9 cellular contexts compared by ENCODE assay signal in genomic region chr2:176852667-176853066, GRCh38.
DNase-seq lines count a peak whose midpoint lies in the region; ATAC-seq and TF ChIP-seq lines count a peak whose summit lies in the region.
"Had no signal": no experiment of that assay in that cellular context is flagged by ENCODE, and none has a peak within 500 bp of the region (broad histone marks: within the 10 kb centered on the region; RNA-seq: fewer than 3 reads in every experiment).

No MANE protein-coding gene starts in this region.

- no peak overlapping the region for H3K4me3 ChIP-seq in BE2C (ENCODE audit: low read depth, low read length)

- no peak for TF ChIP-seq CTCF in BE2C (IDR thresholded peaks at IDR 0.05; ENCODE audit: low read depth, low read length)

- peaks cover 12% of the 10 kb centered on the region for H3K4me1 ChIP-seq in BE2C

- ATAC-seq in GM19351 (IDR thresholded peaks at IDR 0.05; ENCODE audit: unreplicated experiment) (peak; percentile 84), GM19463 (IDR thresholded peaks at IDR 0.05; ENCODE audit: unreplicated experiment) (no peak)

- no peaks in the 10 kb centered on the region for H3K36me3 ChIP-seq in BE2C

- H3K27me3 ChIP-seq in BE2C, result no peaks in the 10 kb centered on the region

- no peaks in the 10 kb centered on the region for H3K9me3 ChIP-seq in BE2C

- DNase-seq in DMS153 (lab: John Stamatoyannopoulos, UW) (peak; percentile 48), NCI-H345 treated with DMSO at 0.1 percent for 48 hours (lab: John Stamatoyannopoulos, UW; ENCODE audit: unreplicated experiment) (peak; percentile 87), iPS DF 19.7 (ENCODE audit: low read depth, low spot score) (peak; percentile 3), superior temporal gyrus (ENCODE audit: extremely low spot score) (no peak), BE2C (no peak), midbrain (lab: John Stamatoyannopoulos, UW) (no peak)
- DNase-seq: glutamatergic neuron had no signal

Comparison
In these comparisons a context has a peak if more than half of its experiments do, and no peak if none do; other contexts are left out.
1. DNase-seq: peak in DMS153 (single experiment), NCI-H345 treated with DMSO at 0.1 percent for 48 hours (single experiment) and iPS DF 19.7 (single experiment); none in superior temporal gyrus (single experiment), BE2C (single experiment) and midbrain (single experiment).